ENCODE assay signal across 11 cellular contexts in genomic region chr2:31831585-31831984, GRCh38.
"Had no signal": no experiment of that assay in that cellular context is flagged by ENCODE, and none has a peak within 500 bp of the region (broad histone marks: within the 10 kb centered on the region; RNA-seq: fewer than 3 reads in every experiment).

No MANE protein-coding gene starts in this region.

- H3K9me3 ChIP-seq: neutrophil had no signal

- H3K36me3 ChIP-seq: neutrophil had no signal

- H3K27me3 ChIP-seq: neutrophil had no signal

- DNase-seq: activated CD4-positive, alpha-beta T cell treated with anti-CD3 and anti-CD28 coated beads, Interleukin-2, amount 10 ng/mL, durations not matched to agents 24 days and 14 days; activated CD4-positive, CD25-positive, alpha-beta regulatory T cell; activated CD8-positive, alpha-beta memory T cell treated with anti-CD3 and anti-CD28 coated beads, Interleukin-2, amount 50 U/mL, for 48 hours; activated gamma-delta T cell treated with Interleukin-2 at 50 U/mL for 16 hours; hypothalamus; kidney glomerular epithelial cell; mesendoderm; natural killer cell; stimulated activated CD4-positive, alpha-beta T cell treated with anti-CD3 and anti-CD28 coated beads, Interleukin-12 subunit alpha, Interleukin-12 subunit beta, amount 100 ng/mL, for 4 hours; stimulated activated CD4-positive, alpha-beta T cell treated with anti-CD3 and anti-CD28 coated beads, Interleukin-2, amount 100 ng/mL, for 24 hours had no signal

- H3K27ac ChIP-seq: neutrophil had no signal
